In genomic region chr21:21673959-21674358, GRCh38 we compare ENCODE assay signal across 9 cellular contexts.
"Had no signal": no experiment of that assay in that cellular context is flagged by ENCODE, and none has a peak within 500 bp of the region (broad histone marks: within the 10 kb centered on the region; RNA-seq: fewer than 3 reads in every experiment).

No MANE protein-coding gene starts in this region.

- H3K36me3 Mint-ChIP-seq: IgD-negative memory B cell had no signal

- H3K36me3 ChIP-seq: HAP-1 had no signal

- H2AFZ ChIP-seq: GM23248 had no signal

- H3K27ac ChIP-seq: GM23248, HL-60 had no signal

- H3K9me3 ChIP-seq: HAP-1 had no signal

- H3K9me3 Mint-ChIP-seq: HFFc6 had no signal

- H3K4me3 Mint-ChIP-seq: HFFc6 had no signal

- H3K27me3 Mint-ChIP-seq: IgD-negative memory B cell had no signal

- DNase-seq: GM23248, GOT3, H7, HFFc6 had no signal

- H3K4me3 ChIP-seq: GM23248, HAP-1 had no signal

- H3K4me1 Mint-ChIP-seq: IgD-negative memory B cell had no signal

- H3K27ac Mint-ChIP-seq: HFFc6, IgD-negative memory B cell had no signal

- H3K4me1 ChIP-seq: HAP-1 had no signal

- H3K9ac ChIP-seq: GM23248 had no signal

- ATAC-seq: HCT116, HepG2 had no signal
